Comparison of ENCODE assay signal across 8 cellular contexts in the genomic region with DNA sequence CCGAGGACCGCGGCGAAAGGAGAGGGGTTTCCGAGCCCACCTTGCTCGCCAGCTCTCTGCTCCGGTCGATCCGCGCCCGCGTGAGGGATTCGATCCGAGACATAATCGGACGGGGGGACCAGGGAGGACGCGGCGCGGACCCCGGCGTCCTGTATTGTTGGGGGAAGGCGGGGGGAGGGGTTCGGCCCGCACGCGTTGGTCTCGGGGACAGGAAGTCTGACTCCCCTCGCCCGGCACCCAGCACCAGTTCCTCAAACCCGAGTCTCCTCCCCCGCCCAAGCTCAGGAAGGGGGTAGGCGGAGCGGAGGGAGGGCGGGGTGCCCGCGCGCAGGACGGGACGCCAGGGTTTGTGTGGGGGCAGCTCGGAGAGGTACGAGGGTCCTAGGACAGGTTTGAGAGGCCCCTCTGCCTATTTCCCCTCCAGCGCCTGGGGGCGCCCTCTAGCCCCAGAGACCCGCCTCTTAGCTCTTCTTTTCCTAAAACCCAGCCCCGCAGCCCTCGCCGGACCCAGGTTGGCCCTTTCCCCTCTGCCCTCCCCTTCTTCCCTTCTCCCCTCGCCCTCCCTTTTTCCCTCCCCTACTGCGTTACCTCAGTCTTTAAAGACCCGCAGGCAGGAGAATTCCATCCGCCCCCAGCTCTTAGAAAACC. TPM values are rescaled to one million over a fixed set of nuclear protein-coding genes. Genes with fewer than 3 reads are reported as not detected.
DNase-seq lines count a peak whose midpoint lies in the region; ATAC-seq and TF ChIP-seq lines count a peak whose summit lies in the region.

TSS of gene ARHGEF2 (minus strand) at position 223 of the 648 bp plus-strand sequence. CDS start at position 103, 120 bp downstream.

- WGBS in adipose tissue, 3 donors: 0 to 2% (median 1%) methylated on average over 40 to 52 of the region's 52 CpGs
- WGBS in urinary bladder: under 1% methylated on average over 52 of the region's 52 CpGs

- ATAC-seq in GM21515 (IDR thresholded peaks at IDR 0.05; ENCODE audit: unreplicated experiment): peak; percentile 42

- H3K36me3 ChIP-seq in MG63 (peaks cover 89% of the 10 kb centered on the region), right atrium auricular region (no peaks in the 10 kb centered on the region), urinary bladder (ENCODE audit: insufficient read depth) (no peaks in the 10 kb centered on the region)

- peaks cover 0 to 89% of the 10 kb centered on the region in 2 donors for H3K4me1 ChIP-seq in right atrium auricular region
- H3K4me1 ChIP-seq in urinary bladder (ENCODE audit: insufficient read depth): no peaks in the 10 kb centered on the region

- TF ChIP-seq CTCF in right atrium auricular region (IDR thresholded peaks at IDR 0.05): peak in 1 of 2 donors; percentile 45

- H3K27ac ChIP-seq in adipose tissue (ENCODE audit: low read depth, low read length) (peak within 1 kb of the TSS; percentile 93), right atrium auricular region (peak within 1 kb of the TSS; percentile 96 to 98), urinary bladder (ENCODE audit: low read depth) (peak within 1 kb of the TSS; percentile 93)

- H3K27me3 ChIP-seq in MG63: no peaks in the 10 kb centered on the region
- H3K27me3 ChIP-seq in right atrium auricular region: no peaks in the 10 kb centered on the region

- H3K9me3 ChIP-seq in MG63 (no peaks in the 10 kb centered on the region), right atrium auricular region (no peaks in the 10 kb centered on the region)

- H3K4me3 ChIP-seq in MG63 (peak within 1 kb of the TSS; percentile 94), right atrium auricular region (peak within 1 kb of the TSS; percentile 87 to 97), urinary bladder (ENCODE audit: low read depth, low read length) (peak within 1 kb of the TSS; percentile 90)

- DNase-seq in COLO668 (lab: John Stamatoyannopoulos, UW; ENCODE audit: unreplicated experiment) (peak; percentile 74), MG63 (peak; percentile 93), T-helper 1 cell (peak; percentile 54 to 82 (median 65)), right atrium auricular region (ENCODE audit: low spot score) (peak; percentile 82), pulmonary artery endothelial cell (ENCODE audit: low read depth, low spot score) (no peak)

RNA-seq across cellular contexts. Expression of gene ARHGEF2, which starts in this region (rescaled TPM):
- total RNA-seq in MG63 (2014; rRNA removed; shearing (Covaris generic); ENCODE audit: low replicate concordance): 38.7 and 70.6 TPM in 2 replicates
- polyA plus RNA-seq in adipose tissue: 10 to 100 TPM; 10.0 to 67.3 (median 60.8) TPM
- total RNA-seq in right atrium auricular region: 10 to 100 TPM; 50.8 to 69.8 TPM
- 71.3 and 107 TPM in 2 replicates for total RNA-seq in pulmonary artery endothelial cell
- total RNA-seq in urinary bladder: 63.3 TPM
- polyA plus RNA-seq in urinary bladder: 40.5 TPM
